8 cellular contexts compared by ENCODE assay signal in the genomic region with DNA sequence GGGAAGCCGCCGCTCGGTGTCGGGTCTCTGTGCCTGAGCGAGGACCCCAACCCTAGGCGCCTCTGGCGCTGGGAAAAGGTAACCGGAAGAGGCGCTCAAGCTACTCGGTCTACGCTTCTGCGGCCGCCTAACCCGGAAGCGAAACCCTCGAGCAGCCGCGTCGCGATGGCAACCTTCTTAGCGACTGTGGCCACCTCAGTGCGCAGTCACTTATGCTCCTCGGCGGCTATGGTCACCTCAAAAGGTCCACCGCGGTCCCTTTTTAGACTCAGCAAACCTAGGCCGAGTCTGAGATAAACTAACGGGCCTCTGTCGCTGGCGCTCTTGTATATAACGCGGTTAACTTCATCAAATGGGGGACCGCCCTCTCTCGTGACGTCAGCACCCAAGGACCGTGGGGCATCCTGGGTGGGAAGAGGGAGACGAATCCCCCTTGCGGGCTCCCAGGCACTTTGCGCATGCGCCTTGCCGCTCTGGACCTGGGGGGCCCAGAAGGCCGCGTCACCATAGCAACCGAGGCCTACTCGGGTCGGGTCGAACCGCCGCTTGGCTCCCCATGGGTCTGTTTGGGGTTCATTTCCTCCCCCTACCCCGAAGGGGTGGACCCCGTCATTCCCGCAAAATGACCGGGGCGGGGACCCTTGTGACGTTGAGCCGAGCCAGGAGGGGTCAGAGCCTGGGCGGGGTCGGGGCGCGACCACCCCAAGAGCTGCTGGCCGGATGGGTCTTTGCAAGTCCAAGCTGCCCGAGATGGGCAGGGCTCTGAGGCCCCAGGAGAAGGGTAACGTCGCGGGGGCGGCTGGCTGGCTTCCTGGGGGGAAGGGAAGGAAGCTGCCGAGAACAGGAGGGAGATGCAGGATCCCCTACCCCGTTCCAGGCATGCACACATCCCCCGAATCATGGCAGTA. TPM values are rescaled to one million over a fixed set of nuclear protein-coding genes. Genes with fewer than 3 reads are reported as not detected.
DNase-seq lines count a peak whose midpoint lies in the region; TF ChIP-seq lines count a peak whose summit lies in the region.

GTF2F1 (minus strand) TSS at position 91 of the 908 bp plus-strand sequence. CDS start 169 bp downstream, outside the sequence.

- H3K4me3 ChIP-seq in SK-N-SH (ENCODE audit: low read depth in 2 of 2, low read length in 1 of 2): peak within 1 kb of the TSS; percentile 84 to 89

- peak; percentile 20; the same call in 1 of the 2 replicates for TF ChIP-seq CTCF in SK-N-SH (IDR thresholded peaks at IDR 0.05)

- no peaks in the 10 kb centered on the region for H3K27me3 ChIP-seq in SK-N-SH (ENCODE audit: insufficient read depth)

- H3K9ac ChIP-seq in SK-N-SH: peak within 1 kb of the TSS; percentile 85

- H3K4me2 ChIP-seq in SK-N-SH: peak within 1 kb of the TSS; percentile 94

- POLR2A ChIA-PET in HEK293T (lab: Yijun Ruan, JAX) (interaction anchor here (0.8 to 3.2 kb wide), 9 partner anchors 10 to 66 kb away, joined by 3 to 20 read pairs (median 4); partner anchors contain the start of genes ALKBH7, KHSRP and SLC25A23), SK-N-SH (lab: Yijun Ruan, JAX) (interaction anchor here (0.6 to 1.5 kb wide), 3 partner anchors 17 to 151 kb away, joined by 3 to 4 read pairs (median 3); no protein-coding TSS in a partner anchor)

- peaks cover 17% of the 10 kb centered on the region in 2 experiments for H3K36me3 ChIP-seq in SK-N-SH (replicated peaks in 1 of 2; ENCODE audit: control insufficient read depth in 1 of 2, insufficient read depth in 2 of 2, low read length in 1 of 2)

- WGBS in SK-N-SH (ENCODE audit: low lambda C conversion rate): 4% methylated on average over 16 of the region's 69 CpGs

- H3K27ac ChIP-seq in SK-N-SH (ENCODE audit: low read depth in 2 of 2, low read length in 1 of 2) (peak within 1 kb of the TSS; percentile 94), temporal lobe (ENCODE audit: low read depth, low read length) (peak within 1 kb of the TSS; percentile 94)

- no peaks in the 10 kb centered on the region for H3K9me2 ChIP-seq in SK-N-SH

- peaks cover 5 to 11% of the 10 kb centered on the region in 2 experiments; a peak in 2 of 4 replicates for H3K4me1 ChIP-seq in SK-N-SH (ENCODE audit: control insufficient read depth in 1 of 2, insufficient read depth in 2 of 2, low read depth in 1 of 2, low read length in 1 of 2)

- peak; percentile 100 for DNase-seq in GM03348 (ENCODE audit: low spot score)
- DNase-seq in HEK293T (ENCODE audit: extremely low spot score): peak; percentile 99
- peak; percentile 82 for DNase-seq in NCI-H1048 (lab: John Stamatoyannopoulos, UW)
- peak; percentile 99 for DNase-seq in SK-N-SH
- DNase-seq in activated naive CD4-positive, alpha-beta T cell treated with anti-CD3 and anti-CD28 coated beads, Interleukin-2, amount 50 U/mL, for 16 hours: peak; percentile 94
- DNase-seq in globus pallidus (ENCODE audit: low spot score): peak; percentile 96
- peak; percentile 87 for DNase-seq in occipital lobe (lab: John Stamatoyannopoulos, UW)

- H3F3A ChIP-seq in SK-N-SH (replicated peaks; ENCODE audit: insufficient read depth): no peaks in the 10 kb centered on the region

- H3K9me3 ChIP-seq in SK-N-SH: no peaks in the 10 kb centered on the region

- H3K79me2 ChIP-seq in SK-N-SH (ENCODE audit: insufficient read depth): peaks cover 43% of the 10 kb centered on the region

- no peaks in the 10 kb centered on the region for H4K20me1 ChIP-seq in SK-N-SH (ENCODE audit: insufficient read depth)

- TF ChIP-seq EP300 in SK-N-SH (IDR thresholded peaks at IDR 0.05; ENCODE audit: borderline replicate concordance in 1 of 2, low read depth in 1 of 2, low read length in 1 of 2): peak in 1 of 2 experiments; percentile 14; a peak in 1 of 4 replicates

- CTCF ChIA-PET in HEK293T (lab: Yijun Ruan, JAX): no interaction called here
- CTCF ChIA-PET in SK-N-SH (lab: Yijun Ruan, JAX): interaction anchor here (0.6 to 2.2 kb wide), 4 partner anchors 17 to 345 kb away, joined by 3 to 8 read pairs (median 3); partner anchors contain the start of gene ALKBH7

- no peak for TF ChIP-seq RAD21 in SK-N-SH (IDR thresholded peaks at IDR 0.05; ENCODE audit: low read length)

- peak within 1 kb of the TSS; percentile 92 for H2AFZ ChIP-seq in SK-N-SH (ENCODE audit: low read depth)

TF ChIP-seq in HEK293T, 16 proteins besides CTCF, POLR2A, EP300 and RAD21:
- TF ChIP-seq NFRKB (IDR thresholded peaks at IDR 0.05): no peak
- no peak for TF ChIP-seq HDGF (IDR thresholded peaks at IDR 0.05; ENCODE audit: borderline replicate concordance)
- TF ChIP-seq ZNF384 (IDR thresholded peaks at IDR 0.05): no peak
- no peak for TF ChIP-seq PKNOX1 (IDR thresholded peaks at IDR 0.05)
- peak; percentile 68 for TF ChIP-seq L3MBTL2 (conservative IDR thresholded peaks at IDR 0.05)
- TF ChIP-seq FOXM1 (IDR thresholded peaks at IDR 0.05; ENCODE audit: borderline replicate concordance): no peak
- no peak for TF ChIP-seq SP1 (IDR thresholded peaks at IDR 0.05)
- TF ChIP-seq TARDBP (IDR thresholded peaks at IDR 0.05): no peak
- TF ChIP-seq ELF4 (IDR thresholded peaks at IDR 0.05): peak; percentile 70
- no peak for TF ChIP-seq BHLHE40 (IDR thresholded peaks at IDR 0.05; ENCODE audit: borderline replicate concordance)

TF ChIP-seq in SK-N-SH, 30 proteins besides CTCF, POLR2A, EP300 and RAD21 (continues in another document):
- TF ChIP-seq, protein P1, sequence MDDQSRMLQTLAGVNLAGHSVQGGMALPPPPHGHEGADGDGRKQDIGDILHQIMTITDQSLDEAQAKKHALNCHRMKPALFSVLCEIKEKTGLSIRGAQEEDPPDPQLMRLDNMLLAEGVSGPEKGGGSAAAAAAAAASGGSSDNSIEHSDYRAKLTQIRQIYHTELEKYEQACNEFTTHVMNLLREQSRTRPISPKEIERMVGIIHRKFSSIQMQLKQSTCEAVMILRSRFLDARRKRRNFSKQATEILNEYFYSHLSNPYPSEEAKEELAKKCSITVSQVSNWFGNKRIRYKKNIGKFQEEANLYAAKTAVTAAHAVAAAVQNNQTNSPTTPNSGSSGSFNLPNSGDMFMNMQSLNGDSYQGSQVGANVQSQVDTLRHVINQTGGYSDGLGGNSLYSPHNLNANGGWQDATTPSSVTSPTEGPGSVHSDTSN (IDR thresholded peaks at IDR 0.05): no peak
- peak; percentile 24; the same call in 1 of the 2 replicates for TF ChIP-seq MAX (IDR thresholded peaks at IDR 0.05; ENCODE audit: low read depth)
- TF ChIP-seq, protein P2, sequence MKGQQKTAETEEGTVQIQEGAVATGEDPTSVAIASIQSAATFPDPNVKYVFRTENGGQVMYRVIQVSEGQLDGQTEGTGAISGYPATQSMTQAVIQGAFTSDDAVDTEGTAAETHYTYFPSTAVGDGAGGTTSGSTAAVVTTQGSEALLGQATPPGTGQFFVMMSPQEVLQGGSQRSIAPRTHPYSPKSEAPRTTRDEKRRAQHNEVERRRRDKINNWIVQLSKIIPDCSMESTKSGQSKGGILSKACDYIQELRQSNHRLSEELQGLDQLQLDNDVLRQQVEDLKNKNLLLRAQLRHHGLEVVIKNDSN (IDR thresholded peaks at IDR 0.05; ENCODE audit: borderline replicate concordance, low read depth): no peak
- no peak for TF ChIP-seq EZH2phosphoT487 (IDR thresholded peaks at IDR 0.05; ENCODE audit: borderline replicate concordance, low read depth)
- TF ChIP-seq, protein P3, sequence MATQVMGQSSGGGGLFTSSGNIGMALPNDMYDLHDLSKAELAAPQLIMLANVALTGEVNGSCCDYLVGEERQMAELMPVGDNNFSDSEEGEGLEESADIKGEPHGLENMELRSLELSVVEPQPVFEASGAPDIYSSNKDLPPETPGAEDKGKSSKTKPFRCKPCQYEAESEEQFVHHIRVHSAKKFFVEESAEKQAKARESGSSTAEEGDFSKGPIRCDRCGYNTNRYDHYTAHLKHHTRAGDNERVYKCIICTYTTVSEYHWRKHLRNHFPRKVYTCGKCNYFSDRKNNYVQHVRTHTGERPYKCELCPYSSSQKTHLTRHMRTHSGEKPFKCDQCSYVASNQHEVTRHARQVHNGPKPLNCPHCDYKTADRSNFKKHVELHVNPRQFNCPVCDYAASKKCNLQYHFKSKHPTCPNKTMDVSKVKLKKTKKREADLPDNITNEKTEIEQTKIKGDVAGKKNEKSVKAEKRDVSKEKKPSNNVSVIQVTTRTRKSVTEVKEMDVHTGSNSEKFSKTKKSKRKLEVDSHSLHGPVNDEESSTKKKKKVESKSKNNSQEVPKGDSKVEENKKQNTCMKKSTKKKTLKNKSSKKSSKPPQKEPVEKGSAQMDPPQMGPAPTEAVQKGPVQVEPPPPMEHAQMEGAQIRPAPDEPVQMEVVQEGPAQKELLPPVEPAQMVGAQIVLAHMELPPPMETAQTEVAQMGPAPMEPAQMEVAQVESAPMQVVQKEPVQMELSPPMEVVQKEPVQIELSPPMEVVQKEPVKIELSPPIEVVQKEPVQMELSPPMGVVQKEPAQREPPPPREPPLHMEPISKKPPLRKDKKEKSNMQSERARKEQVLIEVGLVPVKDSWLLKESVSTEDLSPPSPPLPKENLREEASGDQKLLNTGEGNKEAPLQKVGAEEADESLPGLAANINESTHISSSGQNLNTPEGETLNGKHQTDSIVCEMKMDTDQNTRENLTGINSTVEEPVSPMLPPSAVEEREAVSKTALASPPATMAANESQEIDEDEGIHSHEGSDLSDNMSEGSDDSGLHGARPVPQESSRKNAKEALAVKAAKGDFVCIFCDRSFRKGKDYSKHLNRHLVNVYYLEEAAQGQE (IDR thresholded peaks at IDR 0.05; ENCODE audit: low read depth, low read length): no peak
- no peak for TF ChIP-seq GATA2 (CRISPR knock-in tag; IDR thresholded peaks at IDR 0.05)
- no peak for TF ChIP-seq TEAD4 (IDR thresholded peaks at IDR 0.05; ENCODE audit: borderline replicate concordance, insufficient read depth)
- TF ChIP-seq GABPA (IDR thresholded peaks at IDR 0.05; ENCODE audit: low read depth): peak; percentile 91
- TF ChIP-seq IRF3 (IDR thresholded peaks at IDR 0.05; ENCODE audit: low read depth, low read length): no peak
- TF ChIP-seq TCF12 (IDR thresholded peaks at IDR 0.05): no peak
- peak; percentile 80 for TF ChIP-seq NRF1 (IDR thresholded peaks at IDR 0.05; ENCODE audit: low read depth, low read length)

RNA-seq across cellular contexts. Expression of gene GTF2F1, which starts in this region (rescaled TPM):
- polyA plus RNA-seq in SK-N-SH (2012; rRNA removed): 80.1 and 104 TPM in 2 replicates
- polyA plus RNA-seq in SK-N-SH (2012; cell fraction: cytosol; rRNA removed): 86.3 and 98.8 TPM in 2 replicates
- polyA plus RNA-seq in SK-N-SH (2012; cell fraction: nucleus; rRNA removed): 107 and 113 TPM in 2 replicates
- total RNA-seq in occipital lobe (36.0 TPM), temporal lobe (35.4 TPM)

Comparison
In these comparisons a context has a peak if more than half of its experiments do, and no peak if none do; other contexts are left out.
1. Peak in every context shown above with its lines: DNase-seq, H3K4me3 ChIP-seq and H3K27ac ChIP-seq.